In the genomic region with DNA sequence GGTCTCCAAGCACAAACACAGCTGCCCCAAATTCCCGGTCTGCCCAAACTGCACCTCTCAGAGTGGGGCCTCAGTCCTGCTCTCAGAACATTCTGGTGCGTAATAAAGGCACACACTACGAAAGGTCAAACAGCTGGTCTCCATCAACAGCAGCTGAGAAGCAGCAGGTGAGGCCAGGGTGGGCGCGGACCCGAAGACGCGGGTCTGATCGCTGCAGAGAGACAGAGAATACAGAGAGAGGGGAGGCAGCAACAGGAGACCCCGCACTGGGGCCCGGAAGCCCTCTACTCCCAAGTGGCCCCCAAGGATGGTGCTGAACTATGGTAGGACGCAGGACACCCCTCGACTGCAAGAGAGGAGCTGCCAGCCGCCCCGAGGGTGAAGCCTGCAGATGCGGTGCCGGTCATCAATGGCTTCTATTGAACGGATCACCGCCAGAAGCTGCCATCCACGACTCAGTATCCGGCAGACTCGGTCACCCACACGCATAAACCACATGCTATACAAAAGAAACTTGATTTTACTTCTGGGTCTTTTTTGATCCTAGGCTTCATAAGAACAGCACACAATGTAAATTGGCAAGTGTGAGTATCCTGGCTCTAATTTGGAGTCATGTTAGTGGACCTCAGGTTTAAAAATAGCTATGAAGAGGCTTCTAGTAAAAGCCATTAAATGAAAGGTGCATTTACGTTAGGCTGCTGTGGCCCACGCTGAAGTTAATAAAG, we compare ENCODE assay signal across 8 cellular contexts. TPM values are rescaled to one million over a fixed set of nuclear protein-coding genes. Genes with fewer than 3 reads are reported as not detected.
A peak's percentile ranks its signal among the peaks of the same experiment; 100 is the strongest.
DNase-seq lines count a peak whose midpoint lies in the region; ATAC-seq and TF ChIP-seq lines count a peak whose summit lies in the region.

No MANE protein-coding gene starts in this region.

- peaks cover 5% of the 10 kb centered on the region for H3K36me3 Mint-ChIP-seq in endothelial cell (ENCODE audit: low read depth, unreplicated experiment)

- DNase-seq in endothelial cell (ENCODE audit: low spot score) (no peak), gastrocnemius medialis (no peak), middle frontal gyrus (ENCODE audit: extremely low spot score, low spot score) (no peak), H7 (no peak), C1 segment of cervical spinal cord (lab: John Stamatoyannopoulos, UW) (no peak)

- H3K27ac Mint-ChIP-seq in endothelial cell (ENCODE audit: unreplicated experiment): peak overlapping the region; percentile 9

- H3K4me3 ChIP-seq in gastrocnemius medialis (peak overlapping the region; percentile 3 to 35 (median 20)), H7 (ENCODE audit: insufficient read depth, low read depth, low read length) (no peak overlapping the region)

- H3K36me3 ChIP-seq in gastrocnemius medialis: no peaks in the 10 kb centered on the region
- no peaks in the 10 kb centered on the region for H3K36me3 ChIP-seq in H7 (replicated peaks; ENCODE audit: control insufficient read depth, insufficient read depth, low read length)

- H3K4me1 Mint-ChIP-seq in endothelial cell (ENCODE audit: unreplicated experiment): peaks cover 45% of the 10 kb centered on the region

- H3K4me1 ChIP-seq in gastrocnemius medialis: peaks cover 61 to 93% of the 10 kb centered on the region in 2 donors

- no peak overlapping the region for H3K4me3 Mint-ChIP-seq in endothelial cell (ENCODE audit: unreplicated experiment)

- ATAC-seq in GM19023 (IDR thresholded peaks at IDR 0.05; ENCODE audit: unreplicated experiment) (peak; percentile 29), HG03025 (IDR thresholded peaks at IDR 0.05; ENCODE audit: low FRiP score, unreplicated experiment) (peak; percentile 17), gastrocnemius medialis (peak; percentile 38 to 39), GM21360 (IDR thresholded peaks at IDR 0.05; ENCODE audit: unreplicated experiment) (no peak)

- H3K9me3 ChIP-seq in gastrocnemius medialis: no peaks in the 10 kb centered on the region

- peaks cover 2% of the 10 kb centered on the region for H3K27me3 Mint-ChIP-seq in endothelial cell (ENCODE audit: unreplicated experiment)

- intact Hi-C loops in gastrocnemius medialis (cut with DNase I; ENCODE audit: low total_unique reads): loop anchor here (2.0 kb wide), 1 partner anchor 21 kb away; no protein-coding TSS in a partner anchor

- in situ Hi-C loops in gastrocnemius medialis (cut with MboI; ENCODE audit: low sequenced_read_pairs in 4 of 4): no loop called here

- H3K27me3 ChIP-seq in gastrocnemius medialis (no peaks in the 10 kb centered on the region), H7 (ENCODE audit: control insufficient read depth, insufficient read depth, low read length) (no peaks in the 10 kb centered on the region)

- no peaks in the 10 kb centered on the region for H3K9me3 Mint-ChIP-seq in endothelial cell (ENCODE audit: unreplicated experiment)

- TF ChIP-seq CTCF in endothelial cell (IDR thresholded peaks at IDR 0.05; ENCODE audit: unreplicated experiment) (no peak), gastrocnemius medialis (IDR thresholded peaks at IDR 0.05 in 4 of 5, conservative IDR thresholded peaks at IDR 0.05 in 1 of 5) (no peak)

- H3K27ac ChIP-seq in gastrocnemius medialis: peak overlapping the region; percentile 48 to 65 (median 59)

- no peak for TF ChIP-seq POLR2A in gastrocnemius medialis (IDR thresholded peaks at IDR 0.05)

RNA-seq across cellular contexts. Expression of gene STK24, which starts 33.4 kb away (rescaled TPM):
- 92.3 TPM for total RNA-seq in endothelial cell (ENCODE audit: unreplicated experiment)
- 10 to 100 TPM; 28.7 to 68.4 (median 49.4) TPM for total RNA-seq in gastrocnemius medialis
- total RNA-seq in H7 (2014; rRNA removed; shearing (Covaris generic)): 107 and 131 TPM in 2 replicates
